In genomic region chr5:159091596-159091995, GRCh38 we compare ENCODE assay signal across 3 cellular contexts.
TF ChIP-seq lines count a peak whose summit lies in the region.

No MANE protein-coding gene starts in this region.

TF ChIP-seq in GM12878, 131 proteins besides CTCF, POLR2A, EP300 and RAD21 (continues in another document):
- no peak for TF ChIP-seq ATF3 (IDR thresholded peaks at IDR 0.05; ENCODE audit: borderline replicate concordance, extremely low read depth, low read depth, low read length)
- no peak for TF ChIP-seq ZBTB4 (CRISPR knock-in tag; IDR thresholded peaks at IDR 0.05)
- TF ChIP-seq RELB (IDR thresholded peaks at IDR 0.05; ENCODE audit: low read depth), result no peak
- TF ChIP-seq ZNF687 (IDR thresholded peaks at IDR 0.05), result no peak

TF ChIP-seq in GM23338, 12 proteins besides CTCF, POLR2A, EP300 and RAD21:
- no peak for TF ChIP-seq REST (IDR thresholded peaks at IDR 0.05; ENCODE audit: unreplicated experiment)
- TF ChIP-seq ZNF331 (CRISPR knock-in tag; IDR thresholded peaks at IDR 0.05; ENCODE audit: low read depth), result no peak
- TF ChIP-seq NANOG (IDR thresholded peaks at IDR 0.05; ENCODE audit: borderline replicate concordance), result no peak
TF ChIP-seq in GM23338: peak in this region for 0.

TF ChIP-seq in HepG2, 621 proteins besides CTCF, POLR2A, EP300 and RAD21:
- TF ChIP-seq ETV5 (CRISPR knock-in tag; IDR thresholded peaks at IDR 0.05; ENCODE audit: borderline replicate concordance) (no peak), TARDBP (CRISPR knock-in tag; IDR thresholded peaks at IDR 0.05) (no peak), ZSCAN30 (CRISPR knock-in tag; IDR thresholded peaks at IDR 0.05) (no peak), ZNF180 (CRISPR knock-in tag; IDR thresholded peaks at IDR 0.05; ENCODE audit: borderline replicate concordance, low read depth) (no peak), NFYB (CRISPR knock-in tag; IDR thresholded peaks at IDR 0.05) (no peak), ZNF484 (CRISPR knock-in tag; IDR thresholded peaks at IDR 0.05; ENCODE audit: borderline replicate concordance, low read depth) (no peak), TERF1 (CRISPR knock-in tag; IDR thresholded peaks at IDR 0.05) (no peak), ZNF672 (CRISPR knock-in tag; IDR thresholded peaks at IDR 0.05) (no peak), TAF1 (CRISPR knock-in tag; IDR thresholded peaks at IDR 0.05) (no peak)
